24 cellular contexts compared by ENCODE assay signal in the genomic region with DNA sequence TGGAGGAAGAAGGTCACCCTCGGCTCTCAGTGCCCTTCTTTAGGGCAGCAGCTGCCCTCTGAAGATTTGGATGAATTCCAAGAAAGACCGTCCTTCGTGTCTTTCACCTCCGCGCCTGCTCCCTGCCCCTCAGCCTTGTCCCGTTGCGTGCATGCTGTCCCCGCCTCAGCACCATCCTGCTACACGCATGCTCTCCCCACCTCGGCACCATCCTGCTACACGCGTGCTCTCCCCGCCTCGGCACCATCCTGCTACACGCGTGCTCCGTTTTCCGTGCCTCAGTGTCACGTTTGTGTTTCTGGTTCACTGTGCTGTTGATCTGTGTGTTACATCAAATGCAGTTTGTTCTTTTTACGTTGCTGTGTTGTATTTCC.
"Had no signal": no experiment of that assay in that cellular context is flagged by ENCODE, and none has a peak within 500 bp of the region (broad histone marks: within the 10 kb centered on the region; RNA-seq: fewer than 3 reads in every experiment).

No MANE protein-coding gene starts in this region.

- H3K27ac Mint-ChIP-seq: activated CD4-positive, alpha-beta memory T cell treated with anti-CD3 and anti-CD28 coated beads for 36 hours; activated CD4-positive, alpha-beta T cell treated with anti-CD3 and anti-CD28 coated beads, Interleukin-2, amount 10 ng/mL, durations not matched to agents 24 days and 14 days; activated naive CD4-positive, alpha-beta T cell treated with anti-CD3 and anti-CD28 coated beads for 36 hours; activated naive CD8-positive, alpha-beta T cell treated with anti-CD3 and anti-CD28 coated beads for 36 hours; activated T-helper 17 cell treated with anti-CD3 and anti-CD28 coated beads, Interleukin-2, amount 50 U/mL, for 72 hours; T-helper 17 cell; WTC11 had no signal

- H3K27ac ChIP-seq: brain microvascular endothelial cell had no signal

- H3K9me3 Mint-ChIP-seq: activated CD4-positive, alpha-beta memory T cell treated with anti-CD3 and anti-CD28 coated beads for 36 hours; activated CD4-positive, alpha-beta T cell treated with anti-CD3 and anti-CD28 coated beads, Interleukin-2, amount 10 ng/mL, durations not matched to agents 24 days and 14 days; activated naive CD4-positive, alpha-beta T cell treated with anti-CD3 and anti-CD28 coated beads for 36 hours; activated naive CD8-positive, alpha-beta T cell treated with anti-CD3 and anti-CD28 coated beads for 36 hours; activated T-helper 17 cell treated with anti-CD3 and anti-CD28 coated beads, Interleukin-2, amount 50 U/mL, for 72 hours; WTC11 had no signal

- H3K4me1 Mint-ChIP-seq: WTC11 had no signal

- H3K27me3 ChIP-seq: brain microvascular endothelial cell had no signal

- ATAC-seq: activated T-helper 17 cell treated with anti-CD3 and anti-CD28 coated beads, Interleukin-2, amount 50 U/mL, for 72 hours; T-helper 17 cell; WTC11 had no signal

- H3K4me3 Mint-ChIP-seq: activated CD4-positive, alpha-beta memory T cell treated with anti-CD3 and anti-CD28 coated beads for 36 hours; activated CD4-positive, alpha-beta T cell treated with anti-CD3 and anti-CD28 coated beads, Interleukin-2, amount 10 ng/mL, durations not matched to agents 24 days and 14 days; activated naive CD4-positive, alpha-beta T cell treated with anti-CD3 and anti-CD28 coated beads for 36 hours; activated naive CD8-positive, alpha-beta T cell treated with anti-CD3 and anti-CD28 coated beads for 36 hours; activated T-helper 17 cell treated with anti-CD3 and anti-CD28 coated beads, Interleukin-2, amount 50 U/mL, for 72 hours; T-helper 17 cell; WTC11 had no signal

- DNase-seq: activated CD4-positive, alpha-beta memory T cell treated with anti-CD3 and anti-CD28 coated beads for 36 hours; activated CD4-positive, alpha-beta T cell treated with anti-CD3 and anti-CD28 coated beads, Interleukin-2, amount 10 ng/mL, durations not matched to agents 24 days and 14 days; activated CD4-positive, CD25-positive, alpha-beta regulatory T cell treated with anti-CD3 and anti-CD28 coated beads, Interleukin-2, amount 50 U/mL, for 72 hours; activated CD8-positive, alpha-beta memory T cell treated with anti-CD3 and anti-CD28 coated beads for 24 hours; activated gamma-delta T cell; activated naive CD4-positive, alpha-beta T cell treated with anti-CD3 and anti-CD28 coated beads for 36 hours; activated naive CD8-positive, alpha-beta T cell treated with anti-CD3 and anti-CD28 coated beads for 36 hours; activated T-cell treated with anti-CD3 and anti-CD28 coated beads for 4 hours; activated T-cell treated with anti-CD3 and anti-CD28 coated beads, Interleukin-2, amount 50 U/mL, for 48 hours; brain microvascular endothelial cell; KG1; NCI-H1092; NCI-H1417 treated with DMSO at 0.1 percent for 48 hours; NCI-H1694; NCI-H2029 treated with DMSO at 0.1 percent for 48 hours; NCI-H345; NCI-H510A; NCI-H69; NK-92 treated with Interleukin-12 subunit alpha and Interleukin-12 subunit beta, amount 100 ng/mL, for 24 hours; SHP77 treated with DMSO at 0.1 percent for 48 hours; T-helper 17 cell; T-helper 9 cell had no signal

- H3K27me3 Mint-ChIP-seq: activated CD4-positive, alpha-beta memory T cell treated with anti-CD3 and anti-CD28 coated beads for 36 hours; activated CD4-positive, alpha-beta T cell treated with anti-CD3 and anti-CD28 coated beads, Interleukin-2, amount 10 ng/mL, durations not matched to agents 24 days and 14 days; activated naive CD8-positive, alpha-beta T cell treated with anti-CD3 and anti-CD28 coated beads for 36 hours; activated T-helper 17 cell treated with anti-CD3 and anti-CD28 coated beads, Interleukin-2, amount 50 U/mL, for 72 hours; T-helper 17 cell had no signal
